29 cellular contexts compared by ENCODE assay signal in the genomic region with DNA sequence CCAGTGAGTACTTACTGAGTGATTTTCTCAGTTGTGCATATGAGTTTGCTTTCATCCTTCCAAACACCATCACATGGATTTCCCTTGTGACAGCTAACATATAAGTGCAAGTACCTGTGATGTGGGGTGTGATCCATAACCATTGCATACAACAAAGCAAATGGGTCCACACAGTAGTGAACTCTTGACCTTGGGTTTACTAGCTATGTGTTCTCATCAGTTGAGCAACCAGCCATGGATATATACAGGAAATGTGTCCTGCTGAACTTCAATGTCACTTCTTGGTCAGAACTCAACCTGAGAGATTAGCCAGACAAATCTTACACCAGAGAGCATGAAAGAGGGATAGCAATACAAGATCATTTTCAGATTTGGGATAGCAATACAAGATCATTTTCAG.
"Had no signal": no experiment of that assay in that cellular context is flagged by ENCODE, and none has a peak within 500 bp of the region (broad histone marks: within the 10 kb centered on the region; RNA-seq: fewer than 3 reads in every experiment).

No MANE protein-coding gene starts in this region.

- H3K36me3 Mint-ChIP-seq: activated naive CD4-positive, alpha-beta T cell treated with anti-CD3 and anti-CD28 coated beads, Interleukin-2, amount 10 ng/mL, durations not matched to agents 7 days and 5 days; activated naive CD8-positive, alpha-beta T cell treated with anti-CD3 and anti-CD28 coated beads, Interleukin-2, amount 10 ng/mL, durations not matched to agents 7 days and 5 days; naive thymus-derived CD4-positive, alpha-beta T cell had no signal

- H3K4me3 Mint-ChIP-seq: activated naive CD4-positive, alpha-beta T cell treated with anti-CD3 and anti-CD28 coated beads, Interleukin-2, amount 10 ng/mL, durations not matched to agents 7 days and 5 days; activated naive CD8-positive, alpha-beta T cell treated with anti-CD3 and anti-CD28 coated beads, Interleukin-2, amount 10 ng/mL, durations not matched to agents 7 days and 5 days; activated T-helper 1 cell treated with anti-CD3 and anti-CD28 coated beads, Interleukin-12 subunit alpha, Interleukin-12 subunit beta, Interleukin-2, Interleukin-4 antibody, amounts not matched to agents 30 ng/mL and 10 ng/mL and 1 ng/mL, durations not matched to agents 14 hours and 24 hours and 36 hours; central memory CD8-positive, alpha-beta T cell; naive thymus-derived CD4-positive, alpha-beta T cell had no signal

- H3K4me1 Mint-ChIP-seq: activated naive CD4-positive, alpha-beta T cell treated with anti-CD3 and anti-CD28 coated beads, Interleukin-2, amount 10 ng/mL, durations not matched to agents 7 days and 5 days; activated naive CD8-positive, alpha-beta T cell treated with anti-CD3 and anti-CD28 coated beads, Interleukin-2, amount 10 ng/mL, durations not matched to agents 7 days and 5 days; central memory CD8-positive, alpha-beta T cell; naive thymus-derived CD4-positive, alpha-beta T cell had no signal

- H3K27ac Mint-ChIP-seq: activated naive CD4-positive, alpha-beta T cell treated with anti-CD3 and anti-CD28 coated beads, Interleukin-2, amount 10 ng/mL, durations not matched to agents 7 days and 5 days; activated naive CD8-positive, alpha-beta T cell treated with anti-CD3 and anti-CD28 coated beads, Interleukin-2, amount 10 ng/mL, durations not matched to agents 7 days and 5 days; activated T-helper 1 cell treated with anti-CD3 and anti-CD28 coated beads, Interleukin-12 subunit alpha, Interleukin-12 subunit beta, Interleukin-2, Interleukin-4 antibody, amounts not matched to agents 30 ng/mL and 10 ng/mL and 1 ng/mL, durations not matched to agents 14 hours and 24 hours and 36 hours; naive thymus-derived CD4-positive, alpha-beta T cell had no signal

- H3K27me3 Mint-ChIP-seq: activated naive CD4-positive, alpha-beta T cell treated with anti-CD3 and anti-CD28 coated beads, Interleukin-2, amount 10 ng/mL, durations not matched to agents 7 days and 5 days; activated naive CD8-positive, alpha-beta T cell treated with anti-CD3 and anti-CD28 coated beads, Interleukin-2, amount 10 ng/mL, durations not matched to agents 7 days and 5 days; central memory CD8-positive, alpha-beta T cell; naive thymus-derived CD4-positive, alpha-beta T cell had no signal

- ATAC-seq: activated CD4-positive, CD25-positive, alpha-beta regulatory T cell treated with anti-CD3 and anti-CD28 coated beads, Interleukin-2, amount 50 U/mL, for 24 hours; gastrocnemius medialis; naive thymus-derived CD4-positive, alpha-beta T cell; pancreas; upper lobe of right lung had no signal

- H3K36me3 ChIP-seq: breast epithelium, esophagus muscularis mucosa, gastrocnemius medialis, pancreas, prostate gland, suprapubic skin, tibial artery, upper lobe of right lung, WERI-Rb-1 had no signal

- H3K4me1 ChIP-seq: breast epithelium, esophagus muscularis mucosa, gastrocnemius medialis, pancreas, prostate gland, tibial artery, upper lobe of right lung had no signal

- H3K27ac ChIP-seq: breast epithelium, esophagus muscularis mucosa, gastrocnemius medialis, hepatocyte, pancreas, prostate gland, suprapubic skin, tibial artery, upper lobe of right lung, WERI-Rb-1 had no signal

- H3K9me3 Mint-ChIP-seq: activated naive CD4-positive, alpha-beta T cell treated with anti-CD3 and anti-CD28 coated beads, Interleukin-2, amount 10 ng/mL, durations not matched to agents 7 days and 5 days; activated naive CD8-positive, alpha-beta T cell treated with anti-CD3 and anti-CD28 coated beads, Interleukin-2, amount 10 ng/mL, durations not matched to agents 7 days and 5 days; activated T-helper 1 cell treated with anti-CD3 and anti-CD28 coated beads, Interleukin-12 subunit alpha, Interleukin-12 subunit beta, Interleukin-2, Interleukin-4 antibody, amounts not matched to agents 30 ng/mL and 10 ng/mL and 1 ng/mL, durations not matched to agents 14 hours and 24 hours and 36 hours had no signal

- H3K4me3 ChIP-seq: breast epithelium, esophagus muscularis mucosa, gastrocnemius medialis, hepatocyte, pancreas, prostate gland, smooth muscle cell, suprapubic skin, tibial artery, upper lobe of right lung had no signal

- H3K27me3 ChIP-seq: breast epithelium, esophagus muscularis mucosa, gastrocnemius medialis, hepatocyte, pancreas, suprapubic skin, tibial artery, upper lobe of right lung had no signal

- H3K9me3 ChIP-seq: breast epithelium, esophagus muscularis mucosa, gastrocnemius medialis, pancreas, prostate gland, suprapubic skin, tibial artery, upper lobe of right lung had no signal

- DNase-seq: activated CD4-positive, alpha-beta T cell treated with anti-CD3 and anti-CD28 coated beads for 48 hours; activated CD4-positive, alpha-beta T cell treated with anti-CD3 and anti-CD28 coated beads, Interleukin-2, amount 50 U/mL, for 48 hours; activated CD8-positive, alpha-beta memory T cell treated with anti-CD3 and anti-CD28 coated beads, Interleukin-2, amount 50 U/mL, for 4 hours; activated effector memory CD4-positive, alpha-beta T cell treated with anti-CD3 and anti-CD28 coated beads, Interleukin-2, amount 50 U/mL, for 16 hours; activated naive CD4-positive, alpha-beta T cell treated with anti-CD3 and anti-CD28 coated beads, Interleukin-2, amount 10 ng/mL, durations not matched to agents 7 days and 5 days; activated naive CD8-positive, alpha-beta T cell treated with anti-CD3 and anti-CD28 coated beads, Interleukin-2, amount 10 ng/mL, durations not matched to agents 7 days and 5 days; activated T-cell treated with anti-CD3 and anti-CD28 coated beads, Interleukin-2, amount 50 U/mL, for 1 hour; amygdala; dermis blood vessel endothelial cell; effector CD4-positive, alpha-beta T cell; gastrocnemius medialis; kidney; midbrain; naive thymus-derived CD4-positive, alpha-beta T cell; pancreas; stimulated activated CD4-positive, alpha-beta T cell treated with anti-CD3 and anti-CD28 coated beads, Interleukin-2, amount 100 ng/mL, for 24 hours; stimulated activated naive CD4-positive, alpha-beta T cell; tibial artery; upper lobe of right lung; WERI-Rb-1 had no signal
